8 cellular contexts compared by ENCODE assay signal in genomic region chr12:92784795-92785562, GRCh38.
DNase-seq lines count a peak whose midpoint lies in the region; ATAC-seq, FAIRE-seq and TF ChIP-seq lines count a peak whose summit lies in the region.

No MANE protein-coding gene starts in this region.

- ATAC-seq in HG02840 (IDR thresholded peaks at IDR 0.05; ENCODE audit: low FRiP score, unreplicated experiment) (peak; percentile 90), lung (ENCODE audit: insufficient read depth, low FRiP score) (peak; percentile 72)

- peak; percentile 97 for FAIRE-seq in GM18507 (lab: Jason Lieb, UNC)

- no peaks in the 10 kb centered on the region for H3K9me3 ChIP-seq in lung (ENCODE audit: control insufficient read depth in 2 of 2, insufficient read depth in 1 of 2, low read length in 1 of 2)

- H3K4me3 ChIP-seq in lung = no peak overlapping the region

- H3K36me3 ChIP-seq in lung (ENCODE audit: control insufficient read depth in 2 of 2, insufficient read depth in 2 of 2, low read length in 2 of 2) = peaks cover 0 to 7% of the 10 kb centered on the region in 2 donors

- no peak overlapping the region for H3K27ac ChIP-seq in lung (ENCODE audit: low read depth in 1 of 2, low read length in 1 of 2)

- no peaks in the 10 kb centered on the region for H3K27me3 ChIP-seq in lung (ENCODE audit: control insufficient read depth, insufficient read depth)

- peak; percentile 59 for TF ChIP-seq CTCF in lung (IDR thresholded peaks at IDR 0.05; ENCODE audit: control extremely low read depth, extremely low read depth)

- peak; percentile 68 for DNase-seq in CD1c-positive myeloid dendritic cell (ENCODE audit: extremely low spot score)
- peak; percentile 28 for DNase-seq in GM18507 (ENCODE audit: extremely low spot score, insufficient read length, low read depth)
- peak; percentile 59 for DNase-seq in NCI-H1092 (lab: John Stamatoyannopoulos, UW)
- peak; percentile 71 to 79 for DNase-seq in SHP77 (lab: John Stamatoyannopoulos, UW)
- DNase-seq in dermis microvascular lymphatic vessel endothelial cell (ENCODE audit: low read depth in 2 of 2) = peak; percentile 78 to 89
- no peak for DNase-seq in lung (ENCODE audit: low spot score)
- DNase-seq in mucosa of gallbladder (ENCODE audit: low spot score) = no peak

- no peaks in the 10 kb centered on the region for H3K4me1 ChIP-seq in lung (ENCODE audit: control insufficient read depth in 2 of 2, insufficient read depth in 2 of 2, low read length in 2 of 2)

- 69 to 78% methylated on average over 1 of the region's 1 CpG for WGBS in lung, 2 donors

Comparison
In these comparisons a context has a peak if more than half of its experiments do, and no peak if none do; other contexts are left out.
1. DNase-seq: peak in CD1c-positive myeloid dendritic cell (single experiment), GM18507 (single experiment), NCI-H1092 (single experiment), SHP77 (2 of 2) and dermis microvascular lymphatic vessel endothelial cell (2 of 2); none in lung (single experiment) and mucosa of gallbladder (single experiment).